ENCODE assay signal across 1 cellular context in genomic region chr12:53450936-53451335, GRCh38.
TF ChIP-seq lines count a peak whose summit lies in the region.

No MANE protein-coding gene starts in this region.

TF ChIP-seq in A549, 52 proteins besides CTCF, POLR2A, EP300 and RAD21:
- TF ChIP-seq JUNB (IDR thresholded peaks at IDR 0.05) (no peak), SREBF2 (IDR thresholded peaks at IDR 0.05) (no peak), JUN (IDR thresholded peaks at IDR 0.05) (no peak), ATOH8 (CRISPR knock-in tag; IDR thresholded peaks at IDR 0.05; ENCODE audit: low read depth) (no peak), FOSB (CRISPR knock-in tag; IDR thresholded peaks at IDR 0.05) (no peak), REST (IDR thresholded peaks at IDR 0.05) (no peak), KDM1A (IDR thresholded peaks at IDR 0.05; ENCODE audit: low read depth) (no peak), HES2 (IDR thresholded peaks at IDR 0.05) (no peak), ZNF302 (CRISPR knock-in tag; IDR thresholded peaks at IDR 0.05) (no peak), NFE2L2 (conservative IDR thresholded peaks at IDR 0.05; ENCODE audit: low read length) (no peak), NPAS2 (CRISPR knock-in tag; IDR thresholded peaks at IDR 0.05; ENCODE audit: borderline replicate concordance) (no peak), BCL3 (IDR thresholded peaks at IDR 0.05) (no peak), FOXS1 (CRISPR knock-in tag; IDR thresholded peaks at IDR 0.05) (no peak), MAZ (IDR thresholded peaks at IDR 0.05; ENCODE audit: borderline replicate concordance, low read depth, low read length) (no peak), FOSL2 (IDR thresholded peaks at IDR 0.05) (no peak), FOSL2 (CRISPR knock-in tag; IDR thresholded peaks at IDR 0.05) (no peak), EHF (CRISPR knock-in tag; IDR thresholded peaks at IDR 0.05) (no peak)
